Comparison of ENCODE assay signal across 9 cellular contexts in the genomic region with DNA sequence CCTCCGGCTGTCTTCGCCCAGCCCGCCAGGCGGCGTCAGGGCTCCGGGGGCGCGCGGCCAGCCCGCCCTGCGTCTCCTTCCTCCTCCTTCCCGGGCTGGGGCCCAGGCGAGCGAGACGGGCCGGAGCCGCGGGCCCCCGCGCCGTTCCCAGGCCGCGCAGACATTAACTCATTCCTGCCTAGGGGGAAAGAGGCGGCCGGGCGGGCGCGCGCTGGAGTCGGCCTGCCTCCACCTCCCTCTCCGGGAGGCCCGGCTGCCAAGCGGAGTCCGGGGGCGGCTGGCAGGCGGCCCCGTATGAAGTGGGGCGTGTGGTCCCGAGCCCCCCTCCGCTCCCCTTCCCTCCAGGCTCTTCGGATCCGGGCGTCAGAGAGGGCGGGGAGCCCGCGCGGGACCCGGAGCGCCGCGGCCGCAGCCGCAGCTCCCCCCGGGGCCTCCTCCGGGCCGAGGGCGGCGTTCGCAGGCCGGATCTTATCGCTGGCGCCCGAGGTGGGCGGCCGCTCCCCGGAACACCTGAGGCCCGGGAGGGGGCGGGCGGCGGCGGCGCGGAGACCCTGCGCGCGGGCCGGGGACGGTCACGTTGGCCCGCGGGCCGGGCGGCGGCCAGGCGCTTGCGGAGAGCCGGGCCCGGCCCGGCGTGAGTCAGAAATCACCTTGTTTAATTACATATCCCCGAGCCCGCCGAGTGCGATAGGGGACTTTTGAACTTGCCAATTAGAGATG. TPM values are rescaled to one million over a fixed set of nuclear protein-coding genes. Genes with fewer than 3 reads are reported as not detected.
A peak's percentile ranks its signal among the peaks of the same experiment; 100 is the strongest.
DNase-seq lines count a peak whose midpoint lies in the region; ATAC-seq and TF ChIP-seq lines count a peak whose summit lies in the region.
"Had no signal": no experiment of that assay in that cellular context is flagged by ENCODE, and none has a peak within 500 bp of the region (broad histone marks: within the 10 kb centered on the region; RNA-seq: fewer than 3 reads in every experiment).

No MANE protein-coding gene starts in this region.

- intact Hi-C loops in CD8-positive, alpha-beta T cell (cut with DNase I, micrococcal nuclease) = loop anchor here (1.0 to 10.0 kb wide), 11 partner anchors 45 to 386 kb away; a partner anchor contains a TSS

- H3K27me3 Mint-ChIP-seq in CD8-positive, alpha-beta T cell (ENCODE audit: low read depth) = no peaks in the 10 kb centered on the region
- peaks cover 16% of the 10 kb centered on the region for H3K27me3 Mint-ChIP-seq in endothelial cell (ENCODE audit: unreplicated experiment)

- H3K36me3 ChIP-seq in CD8-positive, alpha-beta T cell (ENCODE audit: insufficient read depth, low read length) = no peaks in the 10 kb centered on the region

- peak overlapping the region; percentile 88 for H3K4me3 Mint-ChIP-seq in CD8-positive, alpha-beta T cell
- H3K4me3 Mint-ChIP-seq in endothelial cell (ENCODE audit: unreplicated experiment) = no peak overlapping the region

- no peaks in the 10 kb centered on the region for H3K9me3 ChIP-seq in CD8-positive, alpha-beta T cell (ENCODE audit: low read length)

- H3K4me1 Mint-ChIP-seq in CD8-positive, alpha-beta T cell (ENCODE audit: low read depth) = peaks cover 13% of the 10 kb centered on the region
- peaks cover 10% of the 10 kb centered on the region for H3K4me1 Mint-ChIP-seq in endothelial cell (ENCODE audit: unreplicated experiment)

- peak overlapping the region; percentile 96 for H3K27ac Mint-ChIP-seq in CD8-positive, alpha-beta T cell
- H3K27ac Mint-ChIP-seq in endothelial cell (ENCODE audit: unreplicated experiment) = no peak overlapping the region

- TF ChIP-seq CTCF in CD8-positive, alpha-beta T cell (IDR thresholded peaks at IDR 0.05) = peak; percentile 67
- peak; percentile 62 for TF ChIP-seq CTCF in endothelial cell (IDR thresholded peaks at IDR 0.05; ENCODE audit: unreplicated experiment)

- peak; percentile 91 for ATAC-seq in CD8-positive, alpha-beta T cell
- ATAC-seq in GM19372 (IDR thresholded peaks at IDR 0.05; ENCODE audit: low read depth, unreplicated experiment) (peak; percentile 81), HG03520 (IDR thresholded peaks at IDR 0.05; ENCODE audit: unreplicated experiment) (peak; percentile 78)

- H3K27ac ChIP-seq in CD8-positive, alpha-beta T cell (ENCODE audit: low read depth, low read length) = peak overlapping the region; percentile 74

- H3K4me3 ChIP-seq in CD8-positive, alpha-beta T cell (ENCODE audit: low read depth, low read length) = peak overlapping the region; percentile 69

- H3K27me3 ChIP-seq in CD8-positive, alpha-beta T cell (ENCODE audit: insufficient read depth, low read length) = no peaks in the 10 kb centered on the region

- peaks cover 15% of the 10 kb centered on the region for H3K4me1 ChIP-seq in CD8-positive, alpha-beta T cell (ENCODE audit: insufficient read depth, low read length)

- DNase-seq in CD8-positive, alpha-beta T cell = peak; percentile 74 to 92 (median 81)
- DNase-seq in NCI-H82 treated with DMSO at 0.1 percent for 48 hours (lab: John Stamatoyannopoulos, UW; ENCODE audit: unreplicated experiment) (peak; percentile 14), endothelial cell (ENCODE audit: low spot score) (peak; percentile 77), middle frontal gyrus (ENCODE audit: extremely low spot score, low spot score) (peak; percentile 80)
- DNase-seq in activated CD8-positive, alpha-beta memory T cell treated with anti-CD3 and anti-CD28 coated beads, Interleukin-2, amount 50 U/mL, for 1 hour (ENCODE audit: extremely low read depth) = peak; percentile 34
- DNase-seq in stimulated activated CD8-positive, alpha-beta memory T cell treated with anti-CD3 and anti-CD28 coated beads, Interleukin-2, amount 100 ng/mL, for 1 hour (ENCODE audit: low read depth in 2 of 2) = peak; percentile 62 to 70

- no peaks in the 10 kb centered on the region for H3K36me3 Mint-ChIP-seq in CD8-positive, alpha-beta T cell
- no peaks in the 10 kb centered on the region for H3K36me3 Mint-ChIP-seq in endothelial cell (ENCODE audit: low read depth, unreplicated experiment)

- no peaks in the 10 kb centered on the region for H3K9me3 Mint-ChIP-seq in CD8-positive, alpha-beta T cell
- H3K9me3 Mint-ChIP-seq in endothelial cell (ENCODE audit: unreplicated experiment) = no peaks in the 10 kb centered on the region

- POLR2A ChIA-PET in CD8-positive, alpha-beta T cell (lab: Charles Lee) = interaction anchor here (1.4 to 3.7 kb wide), 2 partner anchors 45 to 189 kb away, joined by 3 to 17 read pairs; a partner anchor contains a TSS

- CTCF ChIA-PET in CD8-positive, alpha-beta T cell (lab: Charles Lee) = interaction anchor here (0.6 kb wide), 1 partner anchor 57 kb away, joined by 3 read pairs; no protein-coding TSS in a partner anchor

RNA-seq across cellular contexts. Expression of a gene that starts 43.1 kb away (rescaled TPM):
- total RNA-seq in CD8-positive, alpha-beta T cell = not detected
- total RNA-seq in endothelial cell (ENCODE audit: unreplicated experiment) = 0.36 TPM
- total RNA-seq: lung microvascular endothelial cell had no signal

RNA-seq across cellular contexts. Expression of a gene that starts 45.0 kb away (rescaled TPM):
- total RNA-seq in CD8-positive, alpha-beta T cell = 1 to 10 TPM; 1.6 to 2.0 TPM
- total RNA-seq in endothelial cell (ENCODE audit: unreplicated experiment) = 20.8 TPM

RNA-seq across cellular contexts. Expression of a gene that starts 57.0 kb away (rescaled TPM):
- total RNA-seq in CD8-positive, alpha-beta T cell = not detected
- not detected for total RNA-seq in endothelial cell (ENCODE audit: unreplicated experiment)
- total RNA-seq: lung microvascular endothelial cell had no signal

Comparison
In these comparisons a context has a peak if more than half of its experiments do, and no peak if none do; other contexts are left out.
1. Peak in every context shown above with its lines: DNase-seq, ATAC-seq, H3K4me3 ChIP-seq and H3K27ac ChIP-seq.
2. DNase-seq: peak in every context shown above with its lines; median percentile 81 in CD8-positive, alpha-beta T cell; 80 in middle frontal gyrus; 77 in endothelial cell; 66 in stimulated activated CD8-positive, alpha-beta memory T cell treated with anti-CD3 and anti-CD28 coated beads, Interleukin-2, amount 100 ng/mL, for 1 hour; 34 in activated CD8-positive, alpha-beta memory T cell treated with anti-CD3 and anti-CD28 coated beads, Interleukin-2, amount 50 U/mL, for 1 hour; 14 in NCI-H82 treated with DMSO at 0.1 percent for 48 hours.